8 cellular contexts compared by ENCODE assay signal in the genomic region with DNA sequence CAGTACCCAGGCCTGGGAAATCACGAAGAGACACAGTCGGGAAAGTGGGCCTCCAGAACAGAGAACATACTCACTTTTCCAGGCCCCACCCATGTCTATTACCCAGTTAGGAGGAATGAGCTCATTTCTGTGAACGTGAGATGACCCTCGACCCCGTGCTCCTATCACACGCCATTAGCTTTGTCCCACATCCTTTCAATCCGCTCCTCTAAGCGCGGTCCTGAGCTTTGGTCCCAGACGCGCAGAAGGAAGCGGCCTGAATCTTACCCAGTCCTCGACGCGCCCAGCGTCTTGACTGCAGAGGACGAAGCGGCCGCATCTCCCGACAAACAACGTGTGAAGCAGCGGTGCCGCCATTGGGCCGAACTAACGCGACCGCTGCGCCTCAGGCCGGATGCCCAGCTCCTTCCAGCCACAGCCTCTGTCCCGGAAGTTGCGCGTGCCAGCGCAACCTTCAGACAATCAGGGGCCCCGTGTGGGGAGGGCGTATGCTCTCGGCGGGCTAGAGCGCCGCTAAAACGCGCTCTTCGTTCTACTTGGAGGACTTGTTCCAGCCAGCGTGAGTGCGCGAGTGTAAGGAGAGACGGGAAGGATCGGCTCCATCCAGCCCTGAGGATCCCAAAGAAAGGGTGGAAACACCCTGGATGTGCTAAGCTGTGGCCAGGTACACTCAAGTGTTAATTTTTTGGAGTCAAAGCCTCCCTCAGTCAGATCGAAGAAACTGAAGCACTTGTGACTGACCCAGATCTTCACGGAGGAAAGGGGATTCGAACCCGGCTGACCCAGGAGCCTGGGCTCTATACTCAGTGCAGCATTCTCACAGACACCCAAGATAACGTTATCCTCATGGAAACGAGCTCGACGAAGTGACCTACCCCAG. TPM values are rescaled to one million over a fixed set of nuclear protein-coding genes. Genes with fewer than 3 reads are reported as not detected.
DNase-seq lines count a peak whose midpoint lies in the region; ATAC-seq and TF ChIP-seq lines count a peak whose summit lies in the region.
"Not testable (repeated sequence)": the region's sequence is repeated elsewhere in the genome, so short reads cannot be mapped to it uniquely, and the experiment has no call there.

No MANE protein-coding gene starts in this region.

- in situ Hi-C loops in G401 (cut with HindIII; ENCODE audit: low sequenced_read_pairs) = not testable (repeated sequence)

- H3K9me3 Mint-ChIP-seq in activated naive CD4-positive, alpha-beta T cell treated with anti-CD3 and anti-CD28 coated beads for 36 hours; stimulated activated naive CD8-positive, alpha-beta T cell treated with anti-CD3 and anti-CD28 coated beads, Interleukin-15, amount 100 ng/mL, for 72 hours: not testable (repeated sequence)

- H3K27me3 ChIP-seq in HCT116 (ENCODE audit: insufficient read depth, low read length); MM.1S (replicated peaks; ENCODE audit: insufficient read depth, low read length); SJSA1 (replicated peaks): not testable (repeated sequence)

- H3K4me1 ChIP-seq in HCT116 (ENCODE audit: control insufficient read depth in 1 of 2, insufficient read depth in 2 of 2, low read length in 2 of 2); MM.1S (ENCODE audit: low read length); SJSA1 (replicated peaks): not testable (repeated sequence)

- H3K27ac ChIP-seq in HCT116 (ENCODE audit: low read depth, low read length) = peak overlapping the region; percentile 56
- H3K27ac ChIP-seq in MM.1S (ENCODE audit: low read length); SJSA1: not testable (repeated sequence)

- H3K36me3 Mint-ChIP-seq in activated naive CD4-positive, alpha-beta T cell treated with anti-CD3 and anti-CD28 coated beads for 36 hours (ENCODE audit: low read depth) = not testable (repeated sequence)

- not testable (repeated sequence) for H3K36me3 ChIP-seq in HCT116 (ENCODE audit: control insufficient read depth in 1 of 2, insufficient read depth in 2 of 2, low read length in 2 of 2); MM.1S (replicated peaks; ENCODE audit: insufficient read depth, low read length); SJSA1

- RAD21 ChIA-PET in HCT116 (lab: Charles Lee; ENCODE audit: low non-redundant PET in 1 of 2, low total read pairs in 2 of 2, uncharacterized antibody in 2 of 2, unreplicated experiment in 2 of 2) = not testable (repeated sequence)

- H3K27me3 Mint-ChIP-seq in activated naive CD4-positive, alpha-beta T cell treated with anti-CD3 and anti-CD28 coated beads for 36 hours (ENCODE audit: low read depth); stimulated activated naive CD8-positive, alpha-beta T cell treated with anti-CD3 and anti-CD28 coated beads, Interleukin-15, amount 100 ng/mL, for 72 hours: not testable (repeated sequence)

- not testable (repeated sequence) for H3F3A ChIP-seq in MM.1S (ENCODE audit: insufficient read depth, low read length)

- H3K79me2 ChIP-seq in HCT116 (ENCODE audit: insufficient read depth, low read length); MM.1S (ENCODE audit: low read length): not testable (repeated sequence)

- peak overlapping the region; percentile 98 for H3K27ac Mint-ChIP-seq in activated naive CD4-positive, alpha-beta T cell treated with anti-CD3 and anti-CD28 coated beads for 36 hours
- H3K27ac Mint-ChIP-seq in stimulated activated naive CD8-positive, alpha-beta T cell treated with anti-CD3 and anti-CD28 coated beads, Interleukin-15, amount 100 ng/mL, for 72 hours = peak overlapping the region; percentile 97

- H3K4me1 Mint-ChIP-seq in activated naive CD4-positive, alpha-beta T cell treated with anti-CD3 and anti-CD28 coated beads for 36 hours (ENCODE audit: low read depth) = peaks cover 21% of the 10 kb centered on the region
- H3K4me1 Mint-ChIP-seq in stimulated activated naive CD8-positive, alpha-beta T cell treated with anti-CD3 and anti-CD28 coated beads, Interleukin-15, amount 100 ng/mL, for 72 hours = peaks cover 22% of the 10 kb centered on the region

- not testable (repeated sequence) for H2AFZ ChIP-seq in HCT116 (ENCODE audit: low read depth, low read length, poor library complexity, severe bottlenecking)
- H2AFZ ChIP-seq in MM.1S (ENCODE audit: low read length) = peak overlapping the region; percentile 55

- not testable (repeated sequence) for H3K9me2 ChIP-seq in HCT116 (ENCODE audit: insufficient read depth); MM.1S (replicated peaks; ENCODE audit: insufficient read depth, low read length)

- H4K20me1 ChIP-seq in HCT116 (ENCODE audit: insufficient read depth); MM.1S (ENCODE audit: insufficient read depth, low read length): not testable (repeated sequence)

- TF ChIP-seq CTCF in HCT116 (IDR thresholded peaks at IDR 0.05 in 2 of 3, conservative IDR thresholded peaks at IDR 0.05 in 1 of 3; ENCODE audit: borderline replicate concordance in 1 of 3, insufficient read depth in 1 of 3, low read depth in 2 of 3, low read length in 2 of 3); MM.1S (IDR thresholded peaks at IDR 0.05; ENCODE audit: low read length): not testable (repeated sequence)

- CTCF ChIA-PET in HCT116 (lab: Charles Lee) = not testable (repeated sequence)
- CTCF ChIA-PET in activated naive CD4-positive, alpha-beta T cell treated with anti-CD3 and anti-CD28 coated beads for 36 hours (lab: Charles Lee) = interaction anchor here (1.3 kb wide), 1 partner anchor 113 kb away, joined by 4 read pairs; no protein-coding TSS in a partner anchor

- peak overlapping the region; percentile 66 for H3K4me2 ChIP-seq in HCT116 (ENCODE audit: low read length)
- H3K4me2 ChIP-seq in MM.1S (ENCODE audit: low read depth, low read length) = peak overlapping the region; percentile 75

- peak overlapping the region; percentile 91 for H3K4me3 Mint-ChIP-seq in activated naive CD4-positive, alpha-beta T cell treated with anti-CD3 and anti-CD28 coated beads for 36 hours
- H3K4me3 Mint-ChIP-seq in stimulated activated naive CD8-positive, alpha-beta T cell treated with anti-CD3 and anti-CD28 coated beads, Interleukin-15, amount 100 ng/mL, for 72 hours = peak overlapping the region; percentile 90

- TSS peak; percentile 97 for BruUV-seq in HCT116 (replicated peaks; lab: Mats Ljungman, UMichigan)

- H3K9me3 ChIP-seq in HCT116 (ENCODE audit: control insufficient read depth in 1 of 2, insufficient read depth in 1 of 2, low read depth in 1 of 2, low read length in 2 of 2); MM.1S (replicated peaks; ENCODE audit: insufficient read depth, low read length); SJSA1 (replicated peaks): not testable (repeated sequence)

- TF ChIP-seq RAD21 in HCT116 (IDR thresholded peaks at IDR 0.05; ENCODE audit: low read depth) = not testable (repeated sequence)

- POLR2A ChIA-PET in HCT116 (lab: Charles Lee) = interaction anchor here (0.7 to 1.2 kb wide), 3 partner anchors 115 to 368 kb away, joined by 3 read pairs; no protein-coding TSS in a partner anchor

- TF ChIP-seq POLR2A in HCT116 (IDR thresholded peaks at IDR 0.05; ENCODE audit: borderline replicate concordance, extremely low read depth, insufficient read depth, insufficient read length) = peak; percentile 65

- H3K4me3 ChIP-seq in HCT116 (replicated peaks in 1 of 2; ENCODE audit: low read depth in 1 of 2, low read length in 2 of 2) = peak overlapping the region; percentile 55 to 59
- H3K4me3 ChIP-seq in MM.1S (ENCODE audit: low read length) = peak overlapping the region; percentile 30
- peak overlapping the region; percentile 16; the same call in 1 of the 2 replicates for H3K4me3 ChIP-seq in SJSA1

- H3K9ac ChIP-seq in HCT116 (ENCODE audit: low read length) (peak overlapping the region; percentile 64), MM.1S (ENCODE audit: low read length) (peak overlapping the region; percentile 8; the same call in 1 of the 2 replicates)

- peak; percentile 79 for DNase-seq in G401 (ENCODE audit: low spot score)
- peak; percentile 39 for DNase-seq in HCT116 (ENCODE audit: low read depth, low spot score)
- peak; percentile 64 for DNase-seq in MM.1S
- DNase-seq in SJSA1 (ENCODE audit: low read depth in 1 of 2, low spot score in 2 of 2) = peak in 1 of 2 experiments; percentile 29
- DNase-seq in activated naive CD4-positive, alpha-beta T cell treated with anti-CD3 and anti-CD28 coated beads for 36 hours = peak; percentile 78
- DNase-seq in glomerular visceral epithelial cell (ENCODE audit: extremely low spot score) = peak; percentile 72
- peak; percentile 13 for DNase-seq in non-pigmented ciliary epithelial cell (ENCODE audit: low read depth)
- peak; percentile 75 to 83 for DNase-seq in stimulated activated naive CD8-positive, alpha-beta T cell treated with anti-CD3 and anti-CD28 coated beads, Interleukin-15, amount 100 ng/mL, for 72 hours

- intact Hi-C loops in HCT116 (cut with micrococcal nuclease) = not testable (repeated sequence)
- intact Hi-C loops in activated naive CD4-positive, alpha-beta T cell treated with anti-CD3 and anti-CD28 coated beads for 36 hours (cut with micrococcal nuclease) = loop anchor here (2.0 to 5.0 kb wide), 3 partner anchors 133 to 372 kb away; partner anchors contain the start of genes METTL9 and UQCRC2

- ATAC-seq in HCT116 = peak; percentile 96
- ATAC-seq in stimulated activated naive CD8-positive, alpha-beta T cell treated with anti-CD3 and anti-CD28 coated beads, Interleukin-15, amount 100 ng/mL, for 72 hours = peak; percentile 99

TF ChIP-seq in HCT116, 20 proteins besides CTCF, POLR2A, EP300 and RAD21 (continues in another document):
- TF ChIP-seq, protein P1, sequence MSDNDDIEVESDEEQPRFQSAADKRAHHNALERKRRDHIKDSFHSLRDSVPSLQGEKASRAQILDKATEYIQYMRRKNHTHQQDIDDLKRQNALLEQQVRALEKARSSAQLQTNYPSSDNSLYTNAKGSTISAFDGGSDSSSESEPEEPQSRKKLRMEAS (IDR thresholded peaks at IDR 0.05) = peak; percentile 80
- TF ChIP-seq ELF1 (IDR thresholded peaks at IDR 0.05; ENCODE audit: borderline replicate concordance, low read depth) = peak; percentile 27; the same call in 1 of the 2 replicates
- TF ChIP-seq SIN3A (IDR thresholded peaks at IDR 0.05; ENCODE audit: low read depth) = 0 out of 2 replicates have a peak, but pooled peaks have one; percentile 46
- TF ChIP-seq TCF7L2 (IDR thresholded peaks at IDR 0.05; ENCODE audit: borderline replicate concordance, extremely low read depth, insufficient read depth, insufficient read length) = peak; percentile 92
- peak; percentile 64 for TF ChIP-seq YY1 (IDR thresholded peaks at IDR 0.05; ENCODE audit: extremely low read depth, insufficient replicate concordance, low read depth, low read length)

RNA-seq across cellular contexts. Expression of gene NPIPB4, which starts 37.3 kb away (rescaled TPM):
- 7.4 and 14.8 TPM in 2 replicates for total RNA-seq in G401 (2014; rRNA removed; shearing (Covaris generic))
- 68.3 TPM for total RNA-seq in HCT116 (2021; ENCODE audit: unreplicated experiment)
- polyA plus RNA-seq in HCT116 (2012) = 17.0 and 17.4 TPM in 2 replicates
- total RNA-seq in SJSA1 (2014; rRNA removed; shearing (Covaris generic)) = 3.7 and 11.3 TPM in 2 replicates
- 10 to 100 TPM; 91.9 to 94.9 TPM for total RNA-seq in activated naive CD4-positive, alpha-beta T cell treated with anti-CD3 and anti-CD28 coated beads for 36 hours
